Comparison of ENCODE assay signal across 1 cellular context in the genomic region with DNA sequence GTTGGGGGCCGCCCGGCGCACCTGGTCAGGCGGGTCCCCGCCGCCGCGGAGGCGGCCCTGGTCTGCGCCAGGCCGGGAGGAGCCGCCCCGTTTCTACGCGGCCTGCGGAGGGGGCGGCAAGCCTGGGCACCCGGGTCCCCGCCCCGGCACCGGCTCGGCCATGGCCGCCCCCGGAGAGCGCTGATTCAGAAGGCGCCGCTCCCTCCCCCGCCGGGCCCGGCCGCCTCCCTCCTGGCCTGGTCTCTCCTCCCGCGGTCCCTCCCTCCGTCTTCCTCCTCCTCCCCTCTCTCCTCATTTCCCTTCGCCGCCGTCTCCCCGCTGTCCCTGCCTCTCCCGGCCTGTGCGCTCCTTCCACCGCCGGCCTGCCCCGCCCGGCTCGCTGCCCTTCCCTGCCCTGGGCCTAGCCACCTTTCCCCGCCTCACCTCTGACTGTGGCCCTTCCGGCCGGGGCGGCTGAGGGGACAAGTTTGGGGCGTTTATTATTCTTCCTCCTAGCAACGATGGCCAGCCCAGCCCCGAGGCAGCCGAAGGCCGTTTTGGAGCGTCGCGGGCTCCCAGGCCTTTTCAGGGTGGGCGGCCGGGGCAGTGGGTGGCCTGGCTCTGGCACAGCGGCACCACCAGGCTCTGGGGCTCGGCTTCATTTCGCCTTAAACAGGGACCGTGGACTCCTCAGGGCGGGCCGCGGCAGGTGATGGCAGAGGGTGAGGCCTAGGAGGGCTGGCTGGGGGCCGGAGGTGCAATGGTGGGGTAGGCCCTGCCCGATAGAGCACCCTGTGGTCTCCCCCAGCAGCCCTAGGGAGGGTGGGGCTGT.
TF ChIP-seq lines count a peak whose summit lies in the region.

No MANE protein-coding gene starts in this region.

TF ChIP-seq in HEK293, 187 proteins besides CTCF, POLR2A, EP300 and RAD21 (continued from another document and continues in another):
- TF ChIP-seq, protein P1, sequence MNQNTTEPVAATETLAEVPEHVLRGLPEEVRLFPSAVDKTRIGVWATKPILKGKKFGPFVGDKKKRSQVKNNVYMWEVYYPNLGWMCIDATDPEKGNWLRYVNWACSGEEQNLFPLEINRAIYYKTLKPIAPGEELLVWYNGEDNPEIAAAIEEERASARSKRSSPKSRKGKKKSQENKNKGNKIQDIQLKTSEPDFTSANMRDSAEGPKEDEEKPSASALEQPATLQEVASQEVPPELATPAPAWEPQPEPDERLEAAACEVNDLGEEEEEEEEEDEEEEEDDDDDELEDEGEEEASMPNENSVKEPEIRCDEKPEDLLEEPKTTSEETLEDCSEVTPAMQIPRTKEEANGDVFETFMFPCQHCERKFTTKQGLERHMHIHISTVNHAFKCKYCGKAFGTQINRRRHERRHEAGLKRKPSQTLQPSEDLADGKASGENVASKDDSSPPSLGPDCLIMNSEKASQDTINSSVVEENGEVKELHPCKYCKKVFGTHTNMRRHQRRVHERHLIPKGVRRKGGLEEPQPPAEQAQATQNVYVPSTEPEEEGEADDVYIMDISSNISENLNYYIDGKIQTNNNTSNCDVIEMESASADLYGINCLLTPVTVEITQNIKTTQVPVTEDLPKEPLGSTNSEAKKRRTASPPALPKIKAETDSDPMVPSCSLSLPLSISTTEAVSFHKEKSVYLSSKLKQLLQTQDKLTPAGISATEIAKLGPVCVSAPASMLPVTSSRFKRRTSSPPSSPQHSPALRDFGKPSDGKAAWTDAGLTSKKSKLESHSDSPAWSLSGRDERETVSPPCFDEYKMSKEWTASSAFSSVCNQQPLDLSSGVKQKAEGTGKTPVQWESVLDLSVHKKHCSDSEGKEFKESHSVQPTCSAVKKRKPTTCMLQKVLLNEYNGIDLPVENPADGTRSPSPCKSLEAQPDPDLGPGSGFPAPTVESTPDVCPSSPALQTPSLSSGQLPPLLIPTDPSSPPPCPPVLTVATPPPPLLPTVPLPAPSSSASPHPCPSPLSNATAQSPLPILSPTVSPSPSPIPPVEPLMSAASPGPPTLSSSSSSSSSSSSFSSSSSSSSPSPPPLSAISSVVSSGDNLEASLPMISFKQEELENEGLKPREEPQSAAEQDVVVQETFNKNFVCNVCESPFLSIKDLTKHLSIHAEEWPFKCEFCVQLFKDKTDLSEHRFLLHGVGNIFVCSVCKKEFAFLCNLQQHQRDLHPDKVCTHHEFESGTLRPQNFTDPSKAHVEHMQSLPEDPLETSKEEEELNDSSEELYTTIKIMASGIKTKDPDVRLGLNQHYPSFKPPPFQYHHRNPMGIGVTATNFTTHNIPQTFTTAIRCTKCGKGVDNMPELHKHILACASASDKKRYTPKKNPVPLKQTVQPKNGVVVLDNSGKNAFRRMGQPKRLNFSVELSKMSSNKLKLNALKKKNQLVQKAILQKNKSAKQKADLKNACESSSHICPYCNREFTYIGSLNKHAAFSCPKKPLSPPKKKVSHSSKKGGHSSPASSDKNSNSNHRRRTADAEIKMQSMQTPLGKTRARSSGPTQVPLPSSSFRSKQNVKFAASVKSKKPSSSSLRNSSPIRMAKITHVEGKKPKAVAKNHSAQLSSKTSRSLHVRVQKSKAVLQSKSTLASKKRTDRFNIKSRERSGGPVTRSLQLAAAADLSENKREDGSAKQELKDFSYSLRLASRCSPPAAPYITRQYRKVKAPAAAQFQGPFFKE (tag by site-specific recombination; IDR thresholded peaks at IDR 0.05; ENCODE audit: borderline replicate concordance): no peak
- TF ChIP-seq YY2 (tag by site-specific recombination; IDR thresholded peaks at IDR 0.05) (peak; percentile 60), ZNF521 (tag by site-specific recombination; IDR thresholded peaks at IDR 0.05) (no peak), ZNF621 (tag by site-specific recombination; IDR thresholded peaks at IDR 0.05) (no peak), ZNF558 (tag by site-specific recombination; IDR thresholded peaks at IDR 0.05) (no peak), ZBTB8A (tag by site-specific recombination; IDR thresholded peaks at IDR 0.05) (peak; percentile 68), ZNF184 (tag by site-specific recombination; IDR thresholded peaks at IDR 0.05) (no peak), ZNF324 (tag by site-specific recombination; IDR thresholded peaks at IDR 0.05) (peak; percentile 53; the same call in 1 of the 2 replicates), ZXDB (tag by site-specific recombination; IDR thresholded peaks at IDR 0.05) (peak; percentile 68), ZNF132 (tag by site-specific recombination; IDR thresholded peaks at IDR 0.05; ENCODE audit: borderline replicate concordance) (no peak), ZNF626 (tag by site-specific recombination; IDR thresholded peaks at IDR 0.05) (no peak), ZNF571 (tag by site-specific recombination; IDR thresholded peaks at IDR 0.05) (no peak), ZNF654 (tag by site-specific recombination; IDR thresholded peaks at IDR 0.05; ENCODE audit: low read depth) (no peak), ZNF555 (tag by site-specific recombination; conservative IDR thresholded peaks at IDR 0.05) (no peak), ZIC2 (tag by site-specific recombination; IDR thresholded peaks at IDR 0.05) (peak; percentile 49), ZFP69B (tag by site-specific recombination; IDR thresholded peaks at IDR 0.05) (peak; percentile 38; the same call in 1 of the 2 replicates)
- TF ChIP-seq, protein P2, sequence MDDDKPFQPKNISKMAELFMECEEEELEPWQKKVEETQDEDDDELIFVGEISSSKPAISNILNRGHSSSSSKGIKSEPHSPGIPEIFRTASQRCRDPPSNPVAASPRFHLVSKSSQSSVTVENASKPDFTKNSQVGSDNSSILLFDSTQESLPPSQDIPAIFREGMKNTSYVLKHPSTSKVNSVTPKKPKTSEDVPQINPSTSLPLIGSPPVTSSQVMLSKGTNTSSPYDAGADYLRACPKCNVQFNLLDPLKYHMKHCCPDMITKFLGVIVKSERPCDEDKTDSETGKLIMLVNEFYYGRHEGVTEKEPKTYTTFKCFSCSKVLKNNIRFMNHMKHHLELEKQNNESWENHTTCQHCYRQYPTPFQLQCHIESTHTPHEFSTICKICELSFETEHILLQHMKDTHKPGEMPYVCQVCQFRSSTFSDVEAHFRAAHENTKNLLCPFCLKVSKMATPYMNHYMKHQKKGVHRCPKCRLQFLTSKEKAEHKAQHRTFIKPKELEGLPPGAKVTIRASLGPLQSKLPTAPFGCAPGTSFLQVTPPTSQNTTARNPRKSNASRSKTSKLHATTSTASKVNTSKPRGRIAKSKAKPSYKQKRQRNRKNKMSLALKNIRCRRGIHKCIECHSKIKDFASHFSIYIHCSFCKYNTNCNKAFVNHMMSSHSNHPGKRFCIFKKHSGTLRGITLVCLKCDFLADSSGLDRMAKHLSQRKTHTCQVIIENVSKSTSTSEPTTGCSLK (tag by site-specific recombination; IDR thresholded peaks at IDR 0.05): no peak
- TF ChIP-seq, protein P3, sequence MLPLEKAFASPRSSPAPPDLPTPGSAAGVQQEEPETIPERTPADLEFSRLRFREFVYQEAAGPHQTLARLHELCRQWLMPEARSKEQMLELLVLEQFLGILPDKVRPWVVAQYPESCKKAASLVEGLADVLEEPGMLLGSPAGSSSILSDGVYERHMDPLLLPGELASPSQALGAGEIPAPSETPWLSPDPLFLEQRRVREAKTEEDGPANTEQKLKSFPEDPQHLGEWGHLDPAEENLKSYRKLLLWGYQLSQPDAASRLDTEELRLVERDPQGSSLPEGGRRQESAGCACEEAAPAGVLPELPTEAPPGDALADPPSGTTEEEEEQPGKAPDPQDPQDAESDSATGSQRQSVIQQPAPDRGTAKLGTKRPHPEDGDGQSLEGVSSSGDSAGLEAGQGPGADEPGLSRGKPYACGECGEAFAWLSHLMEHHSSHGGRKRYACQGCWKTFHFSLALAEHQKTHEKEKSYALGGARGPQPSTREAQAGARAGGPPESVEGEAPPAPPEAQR (tag by site-specific recombination; IDR thresholded peaks at IDR 0.05): no peak
- TF ChIP-seq, protein P4, sequence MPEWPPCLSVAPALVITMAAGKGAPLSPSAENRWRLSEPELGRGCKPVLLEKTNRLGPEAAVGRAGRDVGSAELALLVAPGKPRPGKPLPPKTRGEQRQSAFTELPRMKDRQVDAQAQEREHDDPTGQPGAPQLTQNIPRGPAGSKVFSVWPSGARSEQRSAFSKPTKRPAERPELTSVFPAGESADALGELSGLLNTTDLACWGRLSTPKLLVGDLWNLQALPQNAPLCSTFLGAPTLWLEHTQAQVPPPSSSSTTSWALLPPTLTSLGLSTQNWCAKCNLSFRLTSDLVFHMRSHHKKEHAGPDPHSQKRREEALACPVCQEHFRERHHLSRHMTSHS (tag by site-specific recombination; IDR thresholded peaks at IDR 0.05): no peak
- TF ChIP-seq, protein P5, sequence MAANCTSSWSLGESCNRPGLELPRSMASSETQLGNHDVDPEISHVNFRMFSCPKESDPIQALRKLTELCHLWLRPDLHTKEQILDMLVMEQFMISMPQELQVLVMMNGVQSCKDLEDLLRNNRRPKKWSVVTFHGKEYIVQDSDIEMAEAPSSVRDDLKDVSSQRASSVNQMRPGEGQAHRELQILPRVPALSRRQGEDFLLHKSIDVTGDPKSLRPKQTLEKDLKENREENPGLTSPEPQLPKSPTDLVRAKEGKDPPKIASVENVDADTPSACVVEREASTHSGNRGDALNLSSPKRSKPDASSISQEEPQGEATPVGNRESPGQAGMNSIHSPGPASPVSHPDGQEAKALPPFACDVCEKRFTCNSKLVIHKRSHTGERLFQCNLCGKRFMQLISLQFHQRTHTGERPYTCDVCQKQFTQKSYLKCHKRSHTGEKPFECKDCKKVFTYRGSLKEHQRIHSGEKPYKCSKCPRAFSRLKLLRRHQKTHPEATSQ (tag by site-specific recombination; IDR thresholded peaks at IDR 0.05): peak; percentile 82
- TF ChIP-seq, protein P6, sequence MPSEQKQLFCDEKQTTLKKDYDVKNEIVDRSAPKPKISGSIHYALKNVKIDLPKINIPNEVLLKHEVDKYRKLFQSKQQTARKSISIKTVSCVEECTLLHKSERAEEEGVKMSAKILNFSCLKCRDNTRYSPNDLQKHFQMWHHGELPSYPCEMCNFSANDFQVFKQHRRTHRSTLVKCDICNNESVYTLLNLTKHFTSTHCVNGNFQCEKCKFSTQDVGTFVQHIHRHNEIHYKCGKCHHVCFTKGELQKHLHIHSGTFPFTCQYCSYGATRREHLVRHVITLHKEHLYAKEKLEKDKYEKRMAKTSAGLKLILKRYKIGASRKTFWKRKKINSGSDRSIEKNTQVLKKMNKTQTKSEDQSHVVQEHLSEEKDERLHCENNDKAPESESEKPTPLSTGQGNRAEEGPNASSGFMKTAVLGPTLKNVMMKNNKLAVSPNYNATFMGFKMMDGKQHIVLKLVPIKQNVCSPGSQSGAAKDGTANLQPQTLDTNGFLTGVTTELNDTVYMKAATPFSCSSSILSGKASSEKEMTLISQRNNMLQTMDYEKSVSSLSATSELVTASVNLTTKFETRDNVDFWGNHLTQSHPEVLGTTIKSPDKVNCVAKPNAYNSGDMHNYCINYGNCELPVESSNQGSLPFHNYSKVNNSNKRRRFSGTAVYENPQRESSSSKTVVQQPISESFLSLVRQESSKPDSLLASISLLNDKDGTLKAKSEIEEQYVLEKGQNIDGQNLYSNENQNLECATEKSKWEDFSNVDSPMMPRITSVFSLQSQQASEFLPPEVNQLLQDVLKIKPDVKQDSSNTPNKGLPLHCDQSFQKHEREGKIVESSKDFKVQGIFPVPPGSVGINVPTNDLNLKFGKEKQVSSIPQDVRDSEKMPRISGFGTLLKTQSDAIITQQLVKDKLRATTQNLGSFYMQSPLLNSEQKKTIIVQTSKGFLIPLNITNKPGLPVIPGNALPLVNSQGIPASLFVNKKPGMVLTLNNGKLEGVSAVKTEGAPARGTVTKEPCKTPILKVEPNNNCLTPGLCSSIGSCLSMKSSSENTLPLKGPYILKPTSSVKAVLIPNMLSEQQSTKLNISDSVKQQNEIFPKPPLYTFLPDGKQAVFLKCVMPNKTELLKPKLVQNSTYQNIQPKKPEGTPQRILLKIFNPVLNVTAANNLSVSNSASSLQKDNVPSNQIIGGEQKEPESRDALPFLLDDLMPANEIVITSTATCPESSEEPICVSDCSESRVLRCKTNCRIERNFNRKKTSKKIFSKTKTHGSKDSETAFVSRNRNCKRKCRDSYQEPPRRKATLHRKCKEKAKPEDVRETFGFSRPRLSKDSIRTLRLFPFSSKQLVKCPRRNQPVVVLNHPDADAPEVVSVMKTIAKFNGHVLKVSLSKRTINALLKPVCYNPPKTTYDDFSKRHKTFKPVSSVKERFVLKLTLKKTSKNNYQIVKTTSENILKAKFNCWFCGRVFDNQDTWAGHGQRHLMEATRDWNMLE (tag by site-specific recombination; conservative IDR thresholded peaks at IDR 0.05; ENCODE audit: low read depth): no peak
- TF ChIP-seq, protein P7, sequence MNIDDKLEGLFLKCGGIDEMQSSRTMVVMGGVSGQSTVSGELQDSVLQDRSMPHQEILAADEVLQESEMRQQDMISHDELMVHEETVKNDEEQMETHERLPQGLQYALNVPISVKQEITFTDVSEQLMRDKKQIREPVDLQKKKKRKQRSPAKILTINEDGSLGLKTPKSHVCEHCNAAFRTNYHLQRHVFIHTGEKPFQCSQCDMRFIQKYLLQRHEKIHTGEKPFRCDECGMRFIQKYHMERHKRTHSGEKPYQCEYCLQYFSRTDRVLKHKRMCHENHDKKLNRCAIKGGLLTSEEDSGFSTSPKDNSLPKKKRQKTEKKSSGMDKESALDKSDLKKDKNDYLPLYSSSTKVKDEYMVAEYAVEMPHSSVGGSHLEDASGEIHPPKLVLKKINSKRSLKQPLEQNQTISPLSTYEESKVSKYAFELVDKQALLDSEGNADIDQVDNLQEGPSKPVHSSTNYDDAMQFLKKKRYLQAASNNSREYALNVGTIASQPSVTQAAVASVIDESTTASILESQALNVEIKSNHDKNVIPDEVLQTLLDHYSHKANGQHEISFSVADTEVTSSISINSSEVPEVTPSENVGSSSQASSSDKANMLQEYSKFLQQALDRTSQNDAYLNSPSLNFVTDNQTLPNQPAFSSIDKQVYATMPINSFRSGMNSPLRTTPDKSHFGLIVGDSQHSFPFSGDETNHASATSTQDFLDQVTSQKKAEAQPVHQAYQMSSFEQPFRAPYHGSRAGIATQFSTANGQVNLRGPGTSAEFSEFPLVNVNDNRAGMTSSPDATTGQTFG (tag by site-specific recombination; IDR thresholded peaks at IDR 0.05; ENCODE audit: borderline replicate concordance): no peak
- TF ChIP-seq, protein P8, sequence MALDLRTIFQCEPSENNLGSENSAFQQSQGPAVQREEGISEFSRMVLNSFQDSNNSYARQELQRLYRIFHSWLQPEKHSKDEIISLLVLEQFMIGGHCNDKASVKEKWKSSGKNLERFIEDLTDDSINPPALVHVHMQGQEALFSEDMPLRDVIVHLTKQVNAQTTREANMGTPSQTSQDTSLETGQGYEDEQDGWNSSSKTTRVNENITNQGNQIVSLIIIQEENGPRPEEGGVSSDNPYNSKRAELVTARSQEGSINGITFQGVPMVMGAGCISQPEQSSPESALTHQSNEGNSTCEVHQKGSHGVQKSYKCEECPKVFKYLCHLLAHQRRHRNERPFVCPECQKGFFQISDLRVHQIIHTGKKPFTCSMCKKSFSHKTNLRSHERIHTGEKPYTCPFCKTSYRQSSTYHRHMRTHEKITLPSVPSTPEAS (tag by site-specific recombination; IDR thresholded peaks at IDR 0.05): no peak
